9 cellular contexts compared by ENCODE assay signal in genomic region chr11:47050284-47050683, GRCh38.
"Had no signal": no experiment of that assay in that cellular context is flagged by ENCODE, and none has a peak within 500 bp of the region (broad histone marks: within the 10 kb centered on the region; RNA-seq: fewer than 3 reads in every experiment).

No MANE protein-coding gene starts in this region.

- H3K4me2 ChIP-seq: GM23338 had no signal

- FAIRE-seq: H1, H54, HTR-8/SVneo had no signal

- H2AFZ ChIP-seq: GM23338 had no signal

- H3K4me3 Mint-ChIP-seq: GM23338, H9, HFFc6, IgD-negative memory B cell had no signal

- H3K4me1 Mint-ChIP-seq: H9 had no signal

- H3K9me3 Mint-ChIP-seq: GM23338, H9, HFFc6, IgD-negative memory B cell had no signal

- ATAC-seq: GM23338 had no signal

- H3K27me3 Mint-ChIP-seq: IgD-negative memory B cell had no signal

- H3K4me3 ChIP-seq: GM23338 had no signal

- H3K27ac Mint-ChIP-seq: GM23338, H9, HFFc6, IgD-negative memory B cell had no signal

- DNase-seq: H9, HCEC 1CT, HFFc6, KG1 had no signal
